8 cellular contexts compared by ENCODE assay signal in genomic region chr1:201480231-201481003, GRCh38. TPM values are rescaled to one million over a fixed set of nuclear protein-coding genes. Genes with fewer than 3 reads are reported as not detected.
DNase-seq lines count a peak whose midpoint lies in the region; ATAC-seq and TF ChIP-seq lines count a peak whose summit lies in the region.

No MANE protein-coding gene starts in this region.

- H3K36me3 ChIP-seq in H7 (replicated peaks; ENCODE audit: control insufficient read depth, insufficient read depth, low read length) (no peaks in the 10 kb centered on the region), iPS-18a (ENCODE audit: control insufficient read depth, low read depth, low read length) (no peaks in the 10 kb centered on the region), smooth muscle cell (ENCODE audit: low read depth) (no peaks in the 10 kb centered on the region)

- H3K27me3 Mint-ChIP-seq in T-cell, result peaks cover 14 to 18% of the 10 kb centered on the region in 2 donors

- peaks cover 19% of the 10 kb centered on the region for H3F3A ChIP-seq in smooth muscle cell (ENCODE audit: low read depth)

- H3K9me3 ChIP-seq in iPS-18a (ENCODE audit: control insufficient read depth, low read depth, low read length) (no peaks in the 10 kb centered on the region), smooth muscle cell (replicated peaks; ENCODE audit: low read depth) (no peaks in the 10 kb centered on the region)

- peak overlapping the region; percentile 49 for H3K4me3 ChIP-seq in H7 (ENCODE audit: insufficient read depth, low read depth, low read length)
- peak overlapping the region; percentile 66 for H3K4me3 ChIP-seq in iPS-18a (ENCODE audit: low read length)
- peak overlapping the region; percentile 39 for H3K4me3 ChIP-seq in smooth muscle cell

- peaks cover 10% of the 10 kb centered on the region for H3K36me3 Mint-ChIP-seq in T-cell

- H3K9ac ChIP-seq in iPS-18a (ENCODE audit: low read length) (no peak overlapping the region), smooth muscle cell (ENCODE audit: low read depth) (no peak overlapping the region)

- ATAC-seq in T-cell (replicated peaks in 1 of 4), result peak; percentile 33 to 56 (median 46)

- CTCF ChIA-PET in T-cell (lab: Charles Lee), result interaction anchor here (1.4 to 5.4 kb wide), 7 partner anchors 21 to 45 kb away, joined by 3 to 83 read pairs (median 4); no protein-coding TSS in a partner anchor

- peaks cover 19 to 25% (median 20%) of the 10 kb centered on the region in 3 donors for H3K4me1 Mint-ChIP-seq in T-cell

- no peaks in the 10 kb centered on the region for H3K79me2 ChIP-seq in smooth muscle cell (ENCODE audit: low read depth)

- H3K4me2 ChIP-seq in smooth muscle cell, result peak overlapping the region; percentile 81

- POLR2A ChIA-PET in T-cell (lab: Charles Lee), result interaction anchor here in 1 of 2 donors (0.6 kb wide), 1 partner anchor 16 kb away, joined by 3 read pairs; no protein-coding TSS in a partner anchor

- no peaks in the 10 kb centered on the region for H3K9me3 Mint-ChIP-seq in T-cell

- H4K20me1 ChIP-seq in smooth muscle cell (ENCODE audit: low read depth), result no peaks in the 10 kb centered on the region

- no peak overlapping the region for H3K27ac Mint-ChIP-seq in T-cell

- peaks cover 15% of the 10 kb centered on the region for H3K27me3 ChIP-seq in H7 (ENCODE audit: control insufficient read depth, insufficient read depth, low read length)
- peaks cover 19% of the 10 kb centered on the region for H3K27me3 ChIP-seq in iPS-18a (ENCODE audit: control insufficient read depth, insufficient read depth, low read length)
- no peaks in the 10 kb centered on the region for H3K27me3 ChIP-seq in smooth muscle cell (ENCODE audit: low read depth)

- H3K27ac ChIP-seq in iPS-18a (ENCODE audit: low read length) (no peak overlapping the region), smooth muscle cell (ENCODE audit: low read depth) (peak overlapping the region; percentile 45)

- peak overlapping the region; percentile 65 to 86 (median 73) for H3K4me3 Mint-ChIP-seq in T-cell

- TF ChIP-seq CTCF in smooth muscle cell (IDR thresholded peaks at IDR 0.05; ENCODE audit: borderline replicate concordance, insufficient read depth, poor library complexity, severe bottlenecking), result no peak

- no peak overlapping the region for H2AFZ ChIP-seq in smooth muscle cell (ENCODE audit: low read depth)

- peak; percentile 93 for DNase-seq in ELF-1 (ENCODE audit: low read depth, low spot score)
- DNase-seq in H7, result peak; percentile 94
- peak; percentile 88 for DNase-seq in NAMALWA (ENCODE audit: low spot score)
- peak in 31 of 34 experiments; percentile 11 to 65 (median 34) for DNase-seq in T-cell
- peak; percentile 81 for DNase-seq in astrocyte of the hippocampus (ENCODE audit: low read depth, low spot score)
- DNase-seq in smooth muscle cell (lab: John Stamatoyannopoulos, UW; ENCODE audit: unreplicated experiment), result peak; percentile 78
- no peak for DNase-seq in NK-92 (lab: John Stamatoyannopoulos, UW; ENCODE audit: unreplicated experiment)

- WGBS in smooth muscle cell (ENCODE audit: low lambda C conversion rate), result 2% methylated on average over 36 of the region's 37 CpGs

- H3K4me1 ChIP-seq in iPS-18a (ENCODE audit: control insufficient read depth, low read depth, low read length) (peaks cover 6% of the 10 kb centered on the region), smooth muscle cell (ENCODE audit: low read depth) (peaks cover 17% of the 10 kb centered on the region)

RNA-seq across cellular contexts. Expression of gene PHLDA3, which starts 11.4 kb away (rescaled TPM):
- total RNA-seq in H7 (2014; rRNA removed; shearing (Covaris generic)), result 3.4 and 4.1 TPM in 2 replicates
- total RNA-seq in T-cell (1 to 10 TPM in 4 of 5 donors, under 1 TPM in 1; 0.83 to 5.8 (median 3.6) TPM), smooth muscle cell (87.8 and 130 TPM in 2 replicates)
- 340 and 343 TPM in 2 replicates for polyA plus RNA-seq in smooth muscle cell

RNA-seq across cellular contexts. Expression of gene CSRP1, which starts 26.5 kb away (rescaled TPM):
- 0.73 and 0.74 TPM in 2 replicates for total RNA-seq in H7 (2014; rRNA removed; shearing (Covaris generic))
- total RNA-seq in T-cell (10 to 100 TPM; 35.0 to 47.2 (median 36.8) TPM), smooth muscle cell (317 and 345 TPM in 2 replicates)
- 202 and 215 TPM in 2 replicates for polyA plus RNA-seq in smooth muscle cell

RNA-seq across cellular contexts. Expression of gene NAV1, which starts 58.5 kb away (rescaled TPM):
- total RNA-seq in H7 (2014; rRNA removed; shearing (Covaris generic)), result 13.2 and 16.7 TPM in 2 replicates
- total RNA-seq in T-cell, result 1 to 10 TPM; 2.8 to 6.9 (median 4.7) TPM
- 52.3 and 60.1 TPM in 2 replicates for total RNA-seq in smooth muscle cell
- 65.2 and 71.1 TPM in 2 replicates for polyA plus RNA-seq in smooth muscle cell

RNA-seq across cellular contexts. Expression of gene TNNI1, which starts 58.9 kb away (rescaled TPM):
- 0.18 and 1.2 TPM in 2 replicates for total RNA-seq in H7 (2014; rRNA removed; shearing (Covaris generic))
- total RNA-seq in T-cell (not detected), smooth muscle cell (1.7 and 1.9 TPM in 2 replicates)
- 8.0 and 13.8 TPM in 2 replicates for polyA plus RNA-seq in smooth muscle cell

Comparison
In these comparisons a context has a peak if more than half of its experiments do, and no peak if none do; other contexts are left out.
1. RNA of gene PHLDA3, which starts 11.4 kb away (total RNA-seq): 87.8 to 130 TPM in smooth muscle cell; 0.83 to 5.8 TPM in T-cell and 3.4 to 4.1 TPM in H7; every median in the first group is over 10 times any median in the second.
2. RNA of gene CSRP1, which starts 26.5 kb away (total RNA-seq): 317 to 345 TPM in smooth muscle cell and 35.0 to 47.2 TPM in T-cell; 0.73 to 0.74 TPM in H7; every median in the first group is over 10 times any median in the second.
3. Peak in every context shown above with its lines, with median percentiles within 50 percentile points of each other: H3K4me3 ChIP-seq.